ENCODE assay signal across 8 cellular contexts in the genomic region with DNA sequence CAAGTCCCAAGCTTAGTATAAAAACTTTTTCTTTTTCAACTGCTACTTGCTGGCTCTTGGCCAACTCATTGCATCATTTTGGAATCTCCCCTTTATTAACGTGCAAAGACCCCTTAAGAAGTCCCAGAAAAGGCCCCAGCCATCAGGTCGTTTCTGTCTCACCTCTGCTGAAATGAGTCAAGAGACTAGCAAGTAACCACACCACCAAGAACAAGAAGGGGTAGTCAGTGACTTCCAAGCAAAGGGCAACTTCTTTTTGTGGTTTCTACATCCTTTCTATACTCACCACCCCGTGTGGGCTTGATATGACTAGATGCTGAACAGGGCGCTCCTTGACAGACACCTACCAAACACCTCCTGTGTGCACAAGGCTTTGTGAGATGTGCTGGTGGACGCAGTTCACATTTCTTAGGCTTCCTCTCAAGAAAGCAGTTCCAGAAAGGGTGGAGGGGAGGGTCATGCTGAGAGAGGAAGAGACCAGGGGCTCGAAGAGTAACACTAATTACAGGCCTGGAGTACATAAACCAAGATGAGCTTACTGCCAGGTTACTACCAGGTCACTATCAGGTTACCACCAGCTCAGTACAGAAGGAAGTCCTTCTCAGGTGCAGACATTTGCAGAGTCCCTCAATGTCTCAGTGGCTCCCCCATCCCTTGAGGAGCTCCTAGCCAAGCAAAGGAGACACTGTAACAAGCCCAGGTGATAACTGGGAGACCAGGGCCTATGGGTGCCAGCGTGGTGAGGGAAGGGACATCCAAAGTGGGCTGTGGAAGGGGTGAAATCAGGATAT. TPM values are rescaled to one million over a fixed set of nuclear protein-coding genes. Genes with fewer than 3 reads are reported as not detected.
A peak's percentile ranks its signal among the peaks of the same experiment; 100 is the strongest.
DNase-seq lines count a peak whose midpoint lies in the region; ATAC-seq and TF ChIP-seq lines count a peak whose summit lies in the region.

No MANE protein-coding gene starts in this region.

- intact Hi-C loops in sciatic nerve (cut with DNase I) (loop anchor here (5.0 kb wide), 1 partner anchor 1876 kb away; no protein-coding TSS in a partner anchor), left colon (cut with DNase I, micrococcal nuclease) (no loop called here)

- no peak for TF ChIP-seq CTCF in GM10266 (IDR thresholded peaks at IDR 0.05; ENCODE audit: control insufficient read depth, insufficient read depth, low read depth, missing control alignments)

- H3K9me3 Mint-ChIP-seq in activated naive CD4-positive, alpha-beta T cell treated with anti-CD3 and anti-CD28 coated beads, Interleukin-2, amount 50 U/mL, for 72 hours = peaks cover 17 to 19% of the 10 kb centered on the region in 2 donors

- peak; percentile 83 for ATAC-seq in GM21447 (IDR thresholded peaks at IDR 0.05; ENCODE audit: unreplicated experiment)
- peak; percentile 80 for ATAC-seq in HG03565 (IDR thresholded peaks at IDR 0.05; ENCODE audit: unreplicated experiment)
- ATAC-seq in activated naive CD4-positive, alpha-beta T cell treated with anti-CD3 and anti-CD28 coated beads, Interleukin-2, amount 50 U/mL, for 72 hours = peak; percentile 89 to 94
- ATAC-seq in sciatic nerve = no peak
- ATAC-seq in left colon = no peak

- H3K27ac Mint-ChIP-seq in activated naive CD4-positive, alpha-beta T cell treated with anti-CD3 and anti-CD28 coated beads, Interleukin-2, amount 50 U/mL, for 72 hours = peak overlapping the region; percentile 67 to 85

- DNase-seq in GM10266 (ENCODE audit: extremely low spot score) = peak; percentile 65
- DNase-seq in activated naive CD4-positive, alpha-beta T cell treated with anti-CD3 and anti-CD28 coated beads, Interleukin-2, amount 50 U/mL, for 72 hours (ENCODE audit: low spot score in 2 of 2) = peak in 1 of 2 donors; percentile 66
- DNase-seq in RPMI8226 = no peak
- no peak for DNase-seq in sciatic nerve (ENCODE audit: low spot score)
- DNase-seq in SKM-1 (lab: John Stamatoyannopoulos, UW; ENCODE audit: unreplicated experiment) = no peak
- no peak for DNase-seq in left colon

- H3K36me3 Mint-ChIP-seq in activated naive CD4-positive, alpha-beta T cell treated with anti-CD3 and anti-CD28 coated beads, Interleukin-2, amount 50 U/mL, for 72 hours = peaks cover 20 to 34% of the 10 kb centered on the region in 2 donors

RNA-seq across cellular contexts. Expression of a gene that starts 19.3 kb away (rescaled TPM):
- 1 to 10 TPM; 1.3 to 7.4 TPM for total RNA-seq in activated naive CD4-positive, alpha-beta T cell treated with anti-CD3 and anti-CD28 coated beads, Interleukin-2, amount 50 U/mL, for 72 hours
- total RNA-seq in sciatic nerve (0.76 TPM), left colon (under 1 TPM; 0.37 to 0.42 TPM)

Comparison
In these comparisons a context has a peak if more than half of its experiments do, and no peak if none do; other contexts are left out.
1. ATAC-seq: peak in GM21447 (single experiment), HG03565 (single experiment) and activated naive CD4-positive, alpha-beta T cell treated with anti-CD3 and anti-CD28 coated beads, Interleukin-2, amount 50 U/mL, for 72 hours (2 of 2); none in sciatic nerve (single experiment) and left colon (single experiment).